ENCODE assay signal across 8 cellular contexts in the genomic region with DNA sequence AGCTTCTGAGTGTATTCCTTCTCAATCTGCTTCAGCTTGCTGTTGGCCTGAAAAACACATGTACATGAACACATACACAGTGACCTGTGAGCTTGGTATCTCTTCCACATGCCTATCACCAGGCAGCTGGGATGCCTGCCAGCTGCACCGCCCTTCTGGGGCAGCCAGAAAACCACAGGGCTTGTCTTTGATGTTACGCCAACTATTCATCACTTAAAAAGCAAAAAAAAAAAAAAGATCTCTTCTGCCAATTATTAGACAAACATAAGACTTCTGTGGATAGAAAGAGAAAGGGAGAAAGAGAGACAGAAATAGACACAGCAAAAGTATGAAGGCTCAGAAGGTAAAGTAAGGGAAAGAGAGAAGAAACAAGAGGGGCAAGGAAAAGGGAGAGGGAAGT.
DNase-seq lines count a peak whose midpoint lies in the region; ATAC-seq and TF ChIP-seq lines count a peak whose summit lies in the region.

No MANE protein-coding gene starts in this region.

- peaks cover 10 to 22% (median 21%) of the 10 kb centered on the region in 3 donors for H3K4me1 Mint-ChIP-seq in CD8-positive, alpha-beta memory T cell

- no peaks in the 10 kb centered on the region for H4K20me1 ChIP-seq in KMS-11 (ENCODE audit: insufficient read depth)

- H3K27me3 ChIP-seq in CD8-positive, alpha-beta memory T cell (ENCODE audit: insufficient read depth, low read length, poor library complexity, severe bottlenecking), result no peaks in the 10 kb centered on the region
- H3K27me3 ChIP-seq in KMS-11 (ENCODE audit: insufficient read depth, low read depth) (no peaks in the 10 kb centered on the region), uterus (no peaks in the 10 kb centered on the region)

- H3K27ac ChIP-seq in CD8-positive, alpha-beta memory T cell (ENCODE audit: low read depth, low read length), result no peak overlapping the region
- peak overlapping the region; percentile 18; the same call in 1 of the 2 replicates for H3K27ac ChIP-seq in KMS-11
- peak overlapping the region; percentile 45 to 62 for H3K27ac ChIP-seq in uterus

- H3K27ac Mint-ChIP-seq in CD8-positive, alpha-beta memory T cell, result peak overlapping the region in 4 of 8 donors; percentile 2 to 43 (median 33)

- H3K36me3 ChIP-seq in CD8-positive, alpha-beta memory T cell (ENCODE audit: insufficient read depth, low read length), result no peaks in the 10 kb centered on the region
- H3K36me3 ChIP-seq in KMS-11 (ENCODE audit: insufficient read depth), result no peaks in the 10 kb centered on the region
- H3K36me3 ChIP-seq in uterus, result no peaks in the 10 kb centered on the region

- peaks cover 0 to 10% of the 10 kb centered on the region in 2 donors for H3K27me3 Mint-ChIP-seq in CD8-positive, alpha-beta memory T cell

- peaks cover 18% of the 10 kb centered on the region for H3K4me1 ChIP-seq in CD8-positive, alpha-beta memory T cell (ENCODE audit: insufficient read depth, low read length)
- H3K4me1 ChIP-seq in KMS-11 (ENCODE audit: low read depth, poor library complexity, severe bottlenecking) (peaks cover 22% of the 10 kb centered on the region), uterus (peaks cover 5 to 7% of the 10 kb centered on the region in 2 donors)

- peak; percentile 4 to 71 (median 49) for DNase-seq in CD8-positive, alpha-beta memory T cell
- peak; percentile 81 for DNase-seq in T1000 (lab: John Stamatoyannopoulos, UW)
- DNase-seq in cerebellar cortex (ENCODE audit: low spot score), result peak; percentile 58
- peak; percentile 94 for DNase-seq in myocyte (ENCODE audit: low read depth)
- DNase-seq in uterus, result peak; percentile 67 to 68

- POLR2A ChIA-PET in CD8-positive, alpha-beta memory T cell (lab: Charles Lee), result no interaction called here

- H2AFZ ChIP-seq in KMS-11 (ENCODE audit: low read depth), result no peak overlapping the region

- H3K4me3 ChIP-seq in CD8-positive, alpha-beta memory T cell (ENCODE audit: low read length), result no peak overlapping the region
- no peak overlapping the region for H3K4me3 ChIP-seq in KMS-11 (IDR thresholded peaks at IDR 0.05; ENCODE audit: insufficient read depth, low read depth, low read length)
- H3K4me3 ChIP-seq in uterus, result no peak overlapping the region

- TF ChIP-seq CTCF in KMS-11 (conservative IDR thresholded peaks at IDR 0.05; ENCODE audit: low read depth, low read length), result no peak
- no peak for TF ChIP-seq CTCF in uterus (IDR thresholded peaks at IDR 0.05)

- ATAC-seq in GM21360 (IDR thresholded peaks at IDR 0.05; ENCODE audit: unreplicated experiment) (no peak), GM18517 (IDR thresholded peaks at IDR 0.05; ENCODE audit: unreplicated experiment) (no peak)

- peak overlapping the region; percentile 8 for H3K4me2 ChIP-seq in KMS-11

- no peak for TF ChIP-seq POLR2A in uterus (IDR thresholded peaks at IDR 0.05)

- H3K9ac ChIP-seq in KMS-11, result no peak overlapping the region; the same call in 1 of the 2 replicates

- H3K79me2 ChIP-seq in KMS-11 (ENCODE audit: insufficient read depth, low read depth), result no peaks in the 10 kb centered on the region

- H3K4me3 Mint-ChIP-seq in CD8-positive, alpha-beta memory T cell, result peak overlapping the region in 2 of 7 donors; percentile 6 to 22

- no peaks in the 10 kb centered on the region for H3K9me3 Mint-ChIP-seq in CD8-positive, alpha-beta memory T cell

- no peaks in the 10 kb centered on the region for H3K9me3 ChIP-seq in CD8-positive, alpha-beta memory T cell (ENCODE audit: low read length)
- no peaks in the 10 kb centered on the region for H3K9me3 ChIP-seq in uterus

- CTCF ChIA-PET in CD8-positive, alpha-beta memory T cell (lab: Charles Lee), result interaction anchor here (1.5 kb wide), 1 partner anchor 11 kb away, joined by 4 read pairs; no protein-coding TSS in a partner anchor

- peaks cover 0 to 7% (median 0%) of the 10 kb centered on the region in 3 donors for H3K36me3 Mint-ChIP-seq in CD8-positive, alpha-beta memory T cell

- intact Hi-C loops in uterus (cut with DNase I; ENCODE audit: low total_unique reads), result no loop called here
